ENCODE assay signal across 30 cellular contexts in genomic region chr9:74551266-74551665, GRCh38. TPM values are rescaled to one million over a fixed set of nuclear protein-coding genes. Genes with fewer than 3 reads are reported as not detected.
"Had no signal": no experiment of that assay in that cellular context is flagged by ENCODE, and none has a peak within 500 bp of the region (broad histone marks: within the 10 kb centered on the region; RNA-seq: fewer than 3 reads in every experiment).

No MANE protein-coding gene starts in this region.

- H3K27ac Mint-ChIP-seq: activated CD4-positive, alpha-beta T cell treated with anti-CD3 and anti-CD28 coated beads, Interleukin-2, amount 10 ng/mL, durations not matched to agents 24 days and 14 days; activated CD8-positive, alpha-beta T cell treated with anti-CD3 and anti-CD28 coated beads for 36 hours; activated naive CD4-positive, alpha-beta T cell treated with anti-CD3 and anti-CD28 coated beads, Interleukin-2, amount 50 U/mL, for 24 hours; activated naive CD8-positive, alpha-beta T cell treated with anti-CD3 and anti-CD28 coated beads, Interleukin-2, amount 10 ng/mL, durations not matched to agents 7 days and 5 days; activated T-cell treated with anti-CD3 and anti-CD28 coated beads, Interleukin-2, amount 50 U/mL, for 72 hours; activated T-helper 17 cell treated with anti-CD3 and anti-CD28 coated beads, Interleukin-2, amount 50 U/mL, for 72 hours; brain had no signal

- H3K4me3 Mint-ChIP-seq: activated CD4-positive, alpha-beta T cell treated with anti-CD3 and anti-CD28 coated beads, Interleukin-2, amount 10 ng/mL, durations not matched to agents 24 days and 14 days; activated CD8-positive, alpha-beta T cell treated with anti-CD3 and anti-CD28 coated beads for 36 hours; activated naive CD4-positive, alpha-beta T cell treated with anti-CD3 and anti-CD28 coated beads, Interleukin-2, amount 50 U/mL, for 24 hours; activated naive CD8-positive, alpha-beta T cell treated with anti-CD3 and anti-CD28 coated beads, Interleukin-2, amount 10 ng/mL, durations not matched to agents 7 days and 5 days; activated T-cell treated with anti-CD3 and anti-CD28 coated beads, Interleukin-2, amount 50 U/mL, for 72 hours; activated T-helper 17 cell treated with anti-CD3 and anti-CD28 coated beads, Interleukin-2, amount 50 U/mL, for 72 hours; brain; central memory CD8-positive, alpha-beta T cell had no signal

- H3K27me3 ChIP-seq: cardiac muscle cell, MG63 had no signal

- H3K9me3 ChIP-seq: MG63 had no signal

- H3K36me3 Mint-ChIP-seq: activated naive CD4-positive, alpha-beta T cell treated with anti-CD3 and anti-CD28 coated beads, Interleukin-2, amount 50 U/mL, for 24 hours; activated naive CD8-positive, alpha-beta T cell treated with anti-CD3 and anti-CD28 coated beads, Interleukin-2, amount 10 ng/mL, durations not matched to agents 7 days and 5 days; brain had no signal

- H3K27ac ChIP-seq: cardiac muscle cell, SK-N-MC had no signal

- H3K36me3 ChIP-seq: cardiac muscle cell, MG63 had no signal

- H3K9me3 Mint-ChIP-seq: activated CD4-positive, alpha-beta T cell treated with anti-CD3 and anti-CD28 coated beads, Interleukin-2, amount 10 ng/mL, durations not matched to agents 24 days and 14 days; activated CD8-positive, alpha-beta T cell treated with anti-CD3 and anti-CD28 coated beads for 36 hours; activated naive CD4-positive, alpha-beta T cell treated with anti-CD3 and anti-CD28 coated beads, Interleukin-2, amount 50 U/mL, for 24 hours; activated naive CD8-positive, alpha-beta T cell treated with anti-CD3 and anti-CD28 coated beads, Interleukin-2, amount 10 ng/mL, durations not matched to agents 7 days and 5 days; activated T-cell treated with anti-CD3 and anti-CD28 coated beads, Interleukin-2, amount 50 U/mL, for 72 hours had no signal

- DNase-seq: activated CD4-positive, alpha-beta T cell treated with anti-CD3 and anti-CD28 coated beads, Interleukin-2, amount 10 ng/mL, durations not matched to agents 24 days and 14 days; activated CD4-positive, alpha-beta T cell treated with anti-CD3 and anti-CD28 coated beads, Interleukin-2, amount 50 U/mL, for 4 hours; activated CD8-positive, alpha-beta T cell treated with anti-CD3 and anti-CD28 coated beads for 36 hours; activated effector memory CD4-positive, alpha-beta T cell treated with anti-CD3 and anti-CD28 coated beads, Interleukin-2, amount 50 U/mL, for 16 hours; activated naive CD4-positive, alpha-beta T cell; activated naive CD8-positive, alpha-beta T cell treated with anti-CD3 and anti-CD28 coated beads, Interleukin-2, amount 10 ng/mL, durations not matched to agents 7 days and 5 days; activated T-cell treated with anti-CD3 and anti-CD28 coated beads, Interleukin-2, amount 50 U/mL, for 1 hour; activated T-cell treated with anti-CD3 and anti-CD28 coated beads, Interleukin-2, amount 50 U/mL, for 72 hours; Karpas-422; KBM-7; MG63; NCI-H1048; NCI-H1105 treated with DMSO at 0.1 percent for 48 hours; NCI-H1436; NCI-H1694; NCI-H1930; NCI-H2081 treated with DMSO at 0.1 percent for 48 hours; NCI-H226; NCI-H446 treated with DMSO at 0.1 percent for 48 hours; NCI-H524; RPMI8226; T1000 had no signal

- ATAC-seq: activated CD8-positive, alpha-beta T cell treated with anti-CD3 and anti-CD28 coated beads for 36 hours; activated T-cell treated with anti-CD3 and anti-CD28 coated beads, Interleukin-2, amount 50 U/mL, for 72 hours; activated T-helper 17 cell treated with anti-CD3 and anti-CD28 coated beads, Interleukin-2, amount 50 U/mL, for 72 hours; Panc1; Right ventricle myocardium inferior had no signal

- H3K27me3 Mint-ChIP-seq: activated naive CD8-positive, alpha-beta T cell treated with anti-CD3 and anti-CD28 coated beads, Interleukin-2, amount 10 ng/mL, durations not matched to agents 7 days and 5 days; activated T-helper 17 cell treated with anti-CD3 and anti-CD28 coated beads, Interleukin-2, amount 50 U/mL, for 72 hours; brain; central memory CD8-positive, alpha-beta T cell had no signal

- H3K4me3 ChIP-seq: cardiac muscle cell, MG63, SK-N-MC had no signal

- H3K4me1 Mint-ChIP-seq: activated CD4-positive, alpha-beta T cell treated with anti-CD3 and anti-CD28 coated beads, Interleukin-2, amount 10 ng/mL, durations not matched to agents 24 days and 14 days; activated naive CD4-positive, alpha-beta T cell treated with anti-CD3 and anti-CD28 coated beads, Interleukin-2, amount 50 U/mL, for 24 hours; activated naive CD8-positive, alpha-beta T cell treated with anti-CD3 and anti-CD28 coated beads, Interleukin-2, amount 10 ng/mL, durations not matched to agents 7 days and 5 days; activated T-helper 17 cell treated with anti-CD3 and anti-CD28 coated beads, Interleukin-2, amount 50 U/mL, for 72 hours; central memory CD8-positive, alpha-beta T cell had no signal

RNA-seq across cellular contexts. Expression of gene RORB, which starts 54.1 kb away (rescaled TPM):
- total RNA-seq: activated T-helper 17 cell treated with anti-CD3 and anti-CD28 coated beads, Interleukin-2, amount 50 U/mL, for 72 hours had no signal
- polyA plus RNA-seq: cardiac muscle cell had no signal
